Comparison of ENCODE assay signal across 1 cellular context in genomic region chr7:150313870-150314269, GRCh38.
TF ChIP-seq lines count a peak whose summit lies in the region.

No MANE protein-coding gene starts in this region.

TF ChIP-seq in K562, 482 proteins besides CTCF, POLR2A, EP300 and RAD21 (continued from another document and continues in another):
- TF ChIP-seq ZNF740 (CRISPR knock-in tag; IDR thresholded peaks at IDR 0.05) = no peak
- no peak for TF ChIP-seq ZNF740 (tag; IDR thresholded peaks at IDR 0.05)
- no peak for TF ChIP-seq ZNF707 (CRISPR knock-in tag; conservative IDR thresholded peaks at IDR 0.05)
- no peak for TF ChIP-seq ZEB2 (IDR thresholded peaks at IDR 0.05)
- no peak for TF ChIP-seq ZNF184 (CRISPR knock-in tag; IDR thresholded peaks at IDR 0.05)
- TF ChIP-seq FOXM1 (IDR thresholded peaks at IDR 0.05; ENCODE audit: low read depth) = no peak
- TF ChIP-seq FOXM1 (CRISPR knock-in tag; IDR thresholded peaks at IDR 0.05; ENCODE audit: low read depth) = no peak
- TF ChIP-seq SMAD4 (CRISPR knock-in tag; conservative IDR thresholded peaks at IDR 0.05) = no peak; the same call in 1 of the 2 replicates
- no peak for TF ChIP-seq SMAD3 (CRISPR knock-in tag; conservative IDR thresholded peaks at IDR 0.05)
- TF ChIP-seq MLLT1 (IDR thresholded peaks at IDR 0.05) = peak in 1 of 2 experiments; percentile 62; a peak in 2 of 4 replicates
- no peak for TF ChIP-seq BDP1 (IDR thresholded peaks at IDR 0.05; ENCODE audit: insufficient read depth, insufficient read length)
- peak; percentile 75 for TF ChIP-seq CHD7 (IDR thresholded peaks at IDR 0.05; ENCODE audit: low read depth, low read length)
- TF ChIP-seq ZNF445 (CRISPR knock-in tag; IDR thresholded peaks at IDR 0.05; ENCODE audit: low read depth) = no peak
- TF ChIP-seq RBBP5 (IDR thresholded peaks at IDR 0.05; ENCODE audit: borderline replicate concordance, insufficient read depth, low read length, poor library complexity, severe bottlenecking) = no peak
- no peak for TF ChIP-seq ZNF140 (CRISPR knock-in tag; IDR thresholded peaks at IDR 0.05)
- no peak for TF ChIP-seq DIDO1 (tag; IDR thresholded peaks at IDR 0.05; ENCODE audit: low read depth)
- TF ChIP-seq RBM39 (optimal IDR thresholded peaks at IDR 0.05; ENCODE audit: low read depth, low read length) = no peak
- TF ChIP-seq CREB5 (CRISPR knock-in tag; IDR thresholded peaks at IDR 0.05) = no peak
- no peak for TF ChIP-seq ZNF449 (CRISPR knock-in tag; IDR thresholded peaks at IDR 0.05)
- TF ChIP-seq GABPB2 (CRISPR knock-in tag; conservative IDR thresholded peaks at IDR 0.05) = peak; percentile 54; the same call in 1 of the 2 replicates
- TF ChIP-seq ATF4 (CRISPR knock-in tag; IDR thresholded peaks at IDR 0.05) = no peak
- TF ChIP-seq WHSC1 (IDR thresholded peaks at IDR 0.05; ENCODE audit: low read length) = peak; percentile 100
- TF ChIP-seq XRCC5 (IDR thresholded peaks at IDR 0.05; ENCODE audit: low read depth, low read length) = no peak
- TF ChIP-seq NRF1 (conservative IDR thresholded peaks at IDR 0.05 in 1 of 2, IDR thresholded peaks at IDR 0.05 in 1 of 2) = no peak
- TF ChIP-seq ZNF584 (CRISPR knock-in tag; IDR thresholded peaks at IDR 0.05; ENCODE audit: low read depth) = no peak
